Comparison of ENCODE assay signal across 14 cellular contexts in genomic region chr19:12987190-12987589, GRCh38. TPM values are rescaled to one million over a fixed set of nuclear protein-coding genes. Genes with fewer than 3 reads are reported as not detected.
A peak's percentile ranks its signal among the peaks of the same experiment; 100 is the strongest.
DNase-seq lines count a peak whose midpoint lies in the region; ATAC-seq and TF ChIP-seq lines count a peak whose summit lies in the region.
"Had no signal": no experiment of that assay in that cellular context is flagged by ENCODE, and none has a peak within 500 bp of the region (broad histone marks: within the 10 kb centered on the region; RNA-seq: fewer than 3 reads in every experiment).

No MANE protein-coding gene starts in this region.

- H3K27me3 Mint-ChIP-seq in glutamatergic neuron (ENCODE audit: unreplicated experiment) (peaks cover 13% of the 10 kb centered on the region), endothelial cell (ENCODE audit: unreplicated experiment) (peaks cover 13% of the 10 kb centered on the region)

- TF ChIP-seq CTCF in Panc1 (IDR thresholded peaks at IDR 0.05) (no peak), glutamatergic neuron (IDR thresholded peaks at IDR 0.05; ENCODE audit: partially characterized antibody, unreplicated experiment) (no peak), upper lobe of right lung (IDR thresholded peaks at IDR 0.05) (no peak), endothelial cell (IDR thresholded peaks at IDR 0.05; ENCODE audit: unreplicated experiment) (no peak)

- no TSS peak for BruUV-seq in Panc1 (replicated peaks; lab: Mats Ljungman, UMichigan)

- H3K4me3 Mint-ChIP-seq in glutamatergic neuron (ENCODE audit: unreplicated experiment) (no peak overlapping the region), endothelial cell (ENCODE audit: unreplicated experiment) (no peak overlapping the region)
- H3K4me3 Mint-ChIP-seq: CD8-positive, alpha-beta T cell had no signal

- H3K36me3 Mint-ChIP-seq in glutamatergic neuron (ENCODE audit: unreplicated experiment): peaks cover 5% of the 10 kb centered on the region
- H3K36me3 Mint-ChIP-seq in endothelial cell (ENCODE audit: low read depth, unreplicated experiment): no peaks in the 10 kb centered on the region
- H3K36me3 Mint-ChIP-seq: CD8-positive, alpha-beta T cell had no signal

- peaks cover 10% of the 10 kb centered on the region for H3K4me1 Mint-ChIP-seq in glutamatergic neuron (ENCODE audit: low read depth, unreplicated experiment)
- H3K4me1 Mint-ChIP-seq in endothelial cell (ENCODE audit: unreplicated experiment): peaks cover 5% of the 10 kb centered on the region

- POLR2A ChIA-PET in Panc1 (lab: Charles Lee): no interaction called here

- H3K4me2 ChIP-seq in BLaER1 treated with 17β-estradiol and CSF1 and Interleukin-3, amounts not matched to agents 10 nM and 100 nM: peak overlapping the region in 8 of 11 experiments; percentile 44 to 93 (median 86); a peak in 16 of 22 replicates

- H3K9me3 ChIP-seq in BLaER1 treated with 17β-estradiol and CSF1 and Interleukin-3, amounts not matched to agents 10 nM and 100 nM (replicated peaks in 1 of 11): peaks cover 0 to 7% (median 0%) of the 10 kb centered on the region in 11 experiments; a peak in 7 of 22 replicates
- H3K9me3 ChIP-seq in Panc1 (ENCODE audit: control insufficient read depth, insufficient read depth, low read depth, low read length): no peaks in the 10 kb centered on the region
- no peaks in the 10 kb centered on the region for H3K9me3 ChIP-seq in upper lobe of right lung
- H3K9me3 ChIP-seq: Caco-2 had no signal

- H3K27ac Mint-ChIP-seq in glutamatergic neuron (ENCODE audit: unreplicated experiment) (peak overlapping the region; percentile 11), endothelial cell (ENCODE audit: unreplicated experiment) (no peak overlapping the region)
- H3K27ac Mint-ChIP-seq: CD8-positive, alpha-beta T cell had no signal

- peak overlapping the region in 1 of 11 experiments; percentile 40; a peak in 1 of 22 replicates for H3K9ac ChIP-seq in BLaER1 treated with 17β-estradiol and CSF1 and Interleukin-3, amounts not matched to agents 10 nM and 100 nM

- in situ Hi-C loops in Panc1 (cut with HindIII; ENCODE audit: low pct_unique_long_range_greater_than_20kb, low sequenced_read_pairs): no loop called here

- peaks cover 26 to 75% (median 61%) of the 10 kb centered on the region in 10 experiments for H3K4me1 ChIP-seq in BLaER1 treated with 17β-estradiol and CSF1 and Interleukin-3, amounts not matched to agents 10 nM and 100 nM
- H3K4me1 ChIP-seq in Panc1 (ENCODE audit: control insufficient read depth, insufficient read depth, low read length) (peaks cover 12% of the 10 kb centered on the region), upper lobe of right lung (peaks cover 7% of the 10 kb centered on the region)

- H3K4me3 ChIP-seq in BLaER1 treated with 17β-estradiol and CSF1 and Interleukin-3, amounts not matched to agents 10 nM and 100 nM: no peak overlapping the region
- H3K4me3 ChIP-seq in Panc1 (ENCODE audit: low read depth in 2 of 2, low read length in 2 of 2) (no peak overlapping the region), upper lobe of right lung (no peak overlapping the region)

- no peak for DNase-seq in Panc1 (ENCODE audit: low read depth, low spot score)
- DNase-seq in glutamatergic neuron: no peak
- DNase-seq in upper lobe of right lung: no peak
- DNase-seq in occipital lobe (lab: John Stamatoyannopoulos, UW): no peak
- DNase-seq in endothelial cell (ENCODE audit: low spot score): no peak
- DNase-seq: ACHN; Caco-2; CD8-positive, alpha-beta T cell; GDM1; HCEC 1CT had no signal

- intact Hi-C loops in Panc1 (cut with micrococcal nuclease; ENCODE audit: unreplicated experiment): loop anchor here (10.0 kb wide), 1 partner anchor 48 kb away; no protein-coding TSS in a partner anchor
- intact Hi-C loops in upper lobe of right lung (cut with DNase I): no loop called here

- H3K9me3 Mint-ChIP-seq in glutamatergic neuron (ENCODE audit: unreplicated experiment): peaks cover 6% of the 10 kb centered on the region
- no peaks in the 10 kb centered on the region for H3K9me3 Mint-ChIP-seq in endothelial cell (ENCODE audit: unreplicated experiment)
- H3K9me3 Mint-ChIP-seq: CD8-positive, alpha-beta T cell had no signal

- CTCF ChIA-PET in Panc1 (lab: Charles Lee): no interaction called here

- peak overlapping the region in 4 of 11 experiments; percentile 5 to 47 (median 30); a peak in 4 of 22 replicates for H3K27ac ChIP-seq in BLaER1 treated with 17β-estradiol and CSF1 and Interleukin-3, amounts not matched to agents 10 nM and 100 nM
- H3K27ac ChIP-seq in Panc1 (ENCODE audit: low read length): peak overlapping the region; percentile 7; the same call in 1 of the 2 replicates
- peak overlapping the region; percentile 6 for H3K27ac ChIP-seq in upper lobe of right lung
- H3K27ac ChIP-seq: C4-2B had no signal

- 0 out of 22 replicates have a peak, but pooled peaks cover 0 to 4% (median 0%) of the 10 kb centered on the region in 11 experiments for H3K27me3 ChIP-seq in BLaER1 treated with 17β-estradiol and CSF1 and Interleukin-3, amounts not matched to agents 10 nM and 100 nM
- H3K27me3 ChIP-seq in Panc1 (ENCODE audit: control insufficient read depth, insufficient read depth, low read length) (no peaks in the 10 kb centered on the region), upper lobe of right lung (no peaks in the 10 kb centered on the region)

- ATAC-seq in Panc1: no peak
- ATAC-seq in upper lobe of right lung: no peak
- no peak for ATAC-seq in HG03469 (IDR thresholded peaks at IDR 0.05; ENCODE audit: unreplicated experiment)
- ATAC-seq: CD8-positive, alpha-beta T cell had no signal

- no peaks in the 10 kb centered on the region for H3K36me3 ChIP-seq in BLaER1 treated with 17β-estradiol and CSF1 and Interleukin-3, amounts not matched to agents 10 nM and 100 nM
- H3K36me3 ChIP-seq in Panc1 (ENCODE audit: control insufficient read depth, insufficient read depth, low read length) (no peaks in the 10 kb centered on the region), upper lobe of right lung (no peaks in the 10 kb centered on the region)

- peaks cover 0 to 16% (median 0%) of the 10 kb centered on the region in 11 experiments; a peak in 1 of 22 replicates for H4K20me1 ChIP-seq in BLaER1 treated with 17β-estradiol and CSF1 and Interleukin-3, amounts not matched to agents 10 nM and 100 nM

RNA-seq across cellular contexts. Expression of gene NFIX, which starts 8.1 kb away (rescaled TPM):
- total RNA-seq in Panc1 (2021; ENCODE audit: unreplicated experiment) (144 TPM), glutamatergic neuron (ENCODE audit: unreplicated experiment) (2.4 TPM), upper lobe of right lung (168 TPM), occipital lobe (124 TPM), endothelial cell (ENCODE audit: unreplicated experiment) (9.9 TPM)
- polyA plus RNA-seq in Panc1 (2012; ENCODE audit: insufficient read length): 107 TPM

RNA-seq across cellular contexts. Expression of gene DAND5, which starts 17.8 kb away (rescaled TPM):
- total RNA-seq in Panc1 (2021; ENCODE audit: unreplicated experiment): 0.54 TPM
- polyA plus RNA-seq in Panc1 (2012; ENCODE audit: insufficient read length): 1.5 TPM
- 0.44 TPM for total RNA-seq in glutamatergic neuron (ENCODE audit: unreplicated experiment)
- total RNA-seq in upper lobe of right lung: not detected
- total RNA-seq in occipital lobe: not detected
- total RNA-seq in endothelial cell (ENCODE audit: unreplicated experiment): 0.69 TPM
- total RNA-seq: Caco-2; CD8-positive, alpha-beta T cell; HT-29 had no signal

RNA-seq across cellular contexts. Expression of gene GADD45GIP1, which starts 30.2 kb away (rescaled TPM):
- 36.7 TPM for total RNA-seq in Panc1 (2021; ENCODE audit: unreplicated experiment)
- polyA plus RNA-seq in Panc1 (2012; ENCODE audit: insufficient read length): 86.1 TPM
- total RNA-seq in glutamatergic neuron (ENCODE audit: unreplicated experiment): 28.8 TPM
- 16.4 TPM for total RNA-seq in upper lobe of right lung
- total RNA-seq in occipital lobe: 13.3 TPM
- total RNA-seq in endothelial cell (ENCODE audit: unreplicated experiment): 20.8 TPM

RNA-seq across cellular contexts. Expression of gene RAD23A, which starts 41.5 kb away (rescaled TPM):
- total RNA-seq in Panc1 (2021; ENCODE audit: unreplicated experiment) (111 TPM), glutamatergic neuron (ENCODE audit: unreplicated experiment) (62.1 TPM), upper lobe of right lung (109 TPM), occipital lobe (21.8 TPM), endothelial cell (ENCODE audit: unreplicated experiment) (44.7 TPM)
- 173 TPM for polyA plus RNA-seq in Panc1 (2012; ENCODE audit: insufficient read length)

RNA-seq across cellular contexts. Expression of gene CALR, which starts 48.8 kb away (rescaled TPM):
- 1,060 TPM for total RNA-seq in Panc1 (2021; ENCODE audit: unreplicated experiment)
- 775 TPM for polyA plus RNA-seq in Panc1 (2012; ENCODE audit: insufficient read length)
- total RNA-seq in glutamatergic neuron (ENCODE audit: unreplicated experiment): 543 TPM
- total RNA-seq in upper lobe of right lung: 991 TPM
- 280 TPM for total RNA-seq in occipital lobe
- 963 TPM for total RNA-seq in endothelial cell (ENCODE audit: unreplicated experiment)

Comparison
In these comparisons a context has a peak if more than half of its experiments do, and no peak if none do; other contexts are left out.
1. RNA of gene NFIX, which starts 8.1 kb away (total RNA-seq): 168 TPM in upper lobe of right lung (single experiment), 144 TPM in Panc1 (single experiment) and 124 TPM in occipital lobe (single experiment); 9.9 TPM in endothelial cell (single experiment) and 2.4 TPM in glutamatergic neuron (single experiment); every median in the first group is over 10 times any median in the second.